Comparison of ENCODE assay signal across 10 cellular contexts in the genomic region with DNA sequence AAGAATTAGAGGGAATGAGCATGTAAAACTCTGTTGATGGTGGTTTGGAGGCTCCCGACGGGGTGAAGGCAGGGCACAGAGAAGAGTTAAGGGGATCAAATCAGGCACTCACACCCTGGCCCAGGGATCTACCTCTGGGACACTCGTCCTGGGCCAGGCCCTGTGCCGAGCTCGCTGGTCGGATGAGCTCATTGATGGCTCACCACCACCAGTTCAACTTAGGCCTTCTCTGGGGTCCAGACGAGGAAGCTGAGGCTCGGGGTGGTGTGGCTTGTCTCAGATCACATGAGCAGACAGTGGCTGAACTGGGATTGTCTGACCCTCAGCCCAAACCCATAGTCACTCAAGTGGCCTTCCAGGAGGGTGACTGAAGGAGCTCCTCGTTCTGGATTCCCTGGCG. TPM values are rescaled to one million over a fixed set of nuclear protein-coding genes. Genes with fewer than 3 reads are reported as not detected.
DNase-seq lines count a peak whose midpoint lies in the region; ATAC-seq and TF ChIP-seq lines count a peak whose summit lies in the region.
"Had no signal": no experiment of that assay in that cellular context is flagged by ENCODE, and none has a peak within 500 bp of the region (broad histone marks: within the 10 kb centered on the region; RNA-seq: fewer than 3 reads in every experiment).

No MANE protein-coding gene starts in this region.

- H3K27me3 Mint-ChIP-seq in osteocyte (ENCODE audit: unreplicated experiment), result no peaks in the 10 kb centered on the region

- CTCF ChIA-PET in RWPE1 (lab: Yijun Ruan, JAX), result no interaction called here

- H3K27ac ChIP-seq in RWPE1, result peak overlapping the region; percentile 87
- H3K27ac ChIP-seq: SJCRH30 had no signal

- peaks cover 56% of the 10 kb centered on the region for H3K4me1 Mint-ChIP-seq in osteocyte (ENCODE audit: unreplicated experiment)

- ATAC-seq in HG03520 (IDR thresholded peaks at IDR 0.05; ENCODE audit: unreplicated experiment) (no peak), GM21360 (IDR thresholded peaks at IDR 0.05; ENCODE audit: unreplicated experiment) (no peak)

- H3K4me3 ChIP-seq in epithelial cell of esophagus (ENCODE audit: low read length), result peak overlapping the region; percentile 75

- H3K4me3 Mint-ChIP-seq in osteocyte (ENCODE audit: unreplicated experiment), result peak overlapping the region; percentile 77

- peak overlapping the region; percentile 89 for H3K27ac Mint-ChIP-seq in osteocyte (ENCODE audit: unreplicated experiment)

- H3K36me3 Mint-ChIP-seq in osteocyte (ENCODE audit: unreplicated experiment), result no peaks in the 10 kb centered on the region

- no peaks in the 10 kb centered on the region for H3K9me3 Mint-ChIP-seq in osteocyte (ENCODE audit: unreplicated experiment)

- POLR2A ChIA-PET in RWPE1 (lab: Yijun Ruan, JAX; ENCODE audit: low non-redundant PET), result interaction anchor here (0.6 kb wide), 1 partner anchor 51 kb away, joined by 3 read pairs; no protein-coding TSS in a partner anchor

- DNase-seq in ELR (ENCODE audit: low read depth), result peak; percentile 67
- DNase-seq in RWPE1 (ENCODE audit: low spot score), result no peak
- no peak for DNase-seq in epithelial cell of esophagus (ENCODE audit: low read depth)
- no peak for DNase-seq in osteocyte (ENCODE audit: extremely low spot score, unreplicated experiment)
- DNase-seq in NCI-H1417 (lab: John Stamatoyannopoulos, UW), result no peak
- DNase-seq in iPS-NIHi11 (ENCODE audit: low spot score), result no peak
- DNase-seq: SJCRH30; stimulated activated CD4-positive, alpha-beta T cell treated with anti-CD3 and anti-CD28 coated beads, Interleukin-12 subunit alpha, Interleukin-12 subunit beta, amount 100 ng/mL, for 4 hours had no signal

- TF ChIP-seq CTCF in RWPE1 (conservative IDR thresholded peaks at IDR 0.05; ENCODE audit: low read depth) (no peak), epithelial cell of esophagus (IDR thresholded peaks at IDR 0.05; ENCODE audit: insufficient read depth, low read depth, low read length, missing control alignments) (no peak), osteocyte (IDR thresholded peaks at IDR 0.05) (no peak)

RNA-seq across cellular contexts. Expression of gene NACC1, which starts 1.6 kb away (rescaled TPM):
- total RNA-seq in osteocyte, result 40.4 and 45.1 TPM in 2 replicates

RNA-seq across cellular contexts. Expression of gene TRMT1, which starts 3.1 kb away (rescaled TPM):
- 37.4 and 43.1 TPM in 2 replicates for total RNA-seq in osteocyte

RNA-seq across cellular contexts. Expression of gene LYL1, which starts 17.0 kb away (rescaled TPM):
- total RNA-seq in osteocyte, result not detected in 2 replicates

RNA-seq across cellular contexts. Expression of gene STX10, which starts 30.5 kb away (rescaled TPM):
- total RNA-seq in osteocyte, result 48.5 and 50.5 TPM in 2 replicates

RNA-seq across cellular contexts. Expression of gene IER2, which starts 30.6 kb away (rescaled TPM):
- 109 and 148 TPM in 2 replicates for total RNA-seq in osteocyte
